Comparison of ENCODE assay signal across 15 cellular contexts in genomic region chr6:34177181-34177591, GRCh38. TPM values are rescaled to one million over a fixed set of nuclear protein-coding genes. Genes with fewer than 3 reads are reported as not detected.
"Had no signal": no experiment of that assay in that cellular context is flagged by ENCODE, and none has a peak within 500 bp of the region (broad histone marks: within the 10 kb centered on the region; RNA-seq: fewer than 3 reads in every experiment).

No MANE protein-coding gene starts in this region.

- DNase-seq: activated CD4-positive, alpha-beta T cell treated with anti-CD3 and anti-CD28 coated beads, Interleukin-2, amount 50 U/mL, for 48 hours; activated CD4-positive, CD25-positive, alpha-beta regulatory T cell treated with anti-CD3 and anti-CD28 coated beads, Interleukin-2, amount 50 U/mL, for 72 hours; amygdala; endodermal cell; midbrain; retina; substantia nigra; trophoblast cell had no signal

- H3K27ac Mint-ChIP-seq: activated naive CD8-positive, alpha-beta T cell; brain; endodermal cell; neural progenitor cell; stimulated activated effector memory CD8-positive, alpha-beta T cell treated with anti-CD3 and anti-CD28 coated beads, Interleukin-12 subunit alpha, Interleukin-12 subunit beta, amount 100 ng/mL, for 72 hours had no signal

- H3K4me3 Mint-ChIP-seq: activated naive CD8-positive, alpha-beta T cell; brain; endodermal cell; neural progenitor cell; stimulated activated effector memory CD8-positive, alpha-beta T cell treated with anti-CD3 and anti-CD28 coated beads, Interleukin-12 subunit alpha, Interleukin-12 subunit beta, amount 100 ng/mL, for 72 hours had no signal

- H3K36me3 Mint-ChIP-seq: activated naive CD8-positive, alpha-beta T cell; brain; neural progenitor cell; stimulated activated effector memory CD8-positive, alpha-beta T cell treated with anti-CD3 and anti-CD28 coated beads, Interleukin-12 subunit alpha, Interleukin-12 subunit beta, amount 100 ng/mL, for 72 hours had no signal

- H3K4me1 ChIP-seq: neural progenitor cell, parathyroid adenoma had no signal

- H3K27me3 Mint-ChIP-seq: activated naive CD8-positive, alpha-beta T cell; brain had no signal

- H3K27me3 ChIP-seq: neural progenitor cell had no signal

- ATAC-seq: stimulated activated effector memory CD8-positive, alpha-beta T cell treated with anti-CD3 and anti-CD28 coated beads, Interleukin-12 subunit alpha, Interleukin-12 subunit beta, amount 100 ng/mL, for 72 hours had no signal

- H3K9me3 Mint-ChIP-seq: stimulated activated effector memory CD8-positive, alpha-beta T cell treated with anti-CD3 and anti-CD28 coated beads, Interleukin-12 subunit alpha, Interleukin-12 subunit beta, amount 100 ng/mL, for 72 hours had no signal

- H3K36me3 ChIP-seq: neural progenitor cell had no signal

- H3K27ac ChIP-seq: neural progenitor cell, parathyroid adenoma had no signal

- H3K4me3 ChIP-seq: neural progenitor cell had no signal

- H3K4me1 Mint-ChIP-seq: brain, endodermal cell, neural progenitor cell had no signal

RNA-seq across cellular contexts. Expression of gene GRM4, which starts 31.3 kb away (rescaled TPM):
- total RNA-seq: kidney epithelial cell; T-helper 2 cell treated with Interferon-gamma antibody and Interleukin-4, amounts not matched to agents 100 ng/mL and 5 ng/mL, for 36 hours had no signal
